ENCODE assay signal across 8 cellular contexts in genomic region chr6:87066449-87067288, GRCh38. TPM values are rescaled to one million over a fixed set of nuclear protein-coding genes. Genes with fewer than 3 reads are reported as not detected.
DNase-seq lines count a peak whose midpoint lies in the region; ATAC-seq and TF ChIP-seq lines count a peak whose summit lies in the region.

No MANE protein-coding gene starts in this region.

- H4K20me1 ChIP-seq in mammary epithelial cell (ENCODE audit: insufficient read depth, low read length), result no peaks in the 10 kb centered on the region

- DNase-seq in GM06990 (ENCODE audit: extremely low read depth, insufficient read length), result peak; percentile 12
- DNase-seq in M059J (ENCODE audit: low read depth), result peak; percentile 57
- DNase-seq in RWPE2 (ENCODE audit: low spot score), result no peak
- DNase-seq in mammary epithelial cell, result peak; percentile 39
- peak in 1 of 3 donors; percentile 53 for DNase-seq in right lobe of liver
- DNase-seq in stromal cell of bone marrow (ENCODE audit: low read depth), result peak; percentile 43

- dilution Hi-C loops in mammary epithelial cell (cut with HindIII; ENCODE audit: low sequenced_read_pairs), result no loop called here

- H3K36me3 ChIP-seq in GM06990 (ENCODE audit: control insufficient read depth, insufficient read depth, low read length), result no peaks in the 10 kb centered on the region
- no peaks in the 10 kb centered on the region for H3K36me3 ChIP-seq in RWPE2 (ENCODE audit: low read depth)
- H3K36me3 ChIP-seq in mammary epithelial cell (ENCODE audit: insufficient read depth, low read length), result no peaks in the 10 kb centered on the region
- no peaks in the 10 kb centered on the region for H3K36me3 ChIP-seq in right lobe of liver

- peak overlapping the region; percentile 53 for H3K4me2 ChIP-seq in mammary epithelial cell (ENCODE audit: insufficient read depth, low read depth, low read length)

- H3K4me1 ChIP-seq in RWPE2 (ENCODE audit: insufficient read depth, poor library complexity, severe bottlenecking) (no peaks in the 10 kb centered on the region), mammary epithelial cell (ENCODE audit: insufficient read depth, low read length) (no peaks in the 10 kb centered on the region), right lobe of liver (peaks cover 0 to 6% (median 0%) of the 10 kb centered on the region in 4 donors)

- no peak for TF ChIP-seq POLR2A in right lobe of liver (IDR thresholded peaks at IDR 0.05)

- H3K27me3 ChIP-seq in GM06990 (replicated peaks; ENCODE audit: control insufficient read depth, insufficient read depth, low read length) (no peaks in the 10 kb centered on the region), RWPE2 (ENCODE audit: insufficient read depth, poor library complexity, severe bottlenecking) (no peaks in the 10 kb centered on the region), mammary epithelial cell (ENCODE audit: insufficient read depth, low read length) (peaks cover 3% of the 10 kb centered on the region), right lobe of liver (no peaks in the 10 kb centered on the region)

- in situ Hi-C loops in mammary epithelial cell (cut with MboI; ENCODE audit: low sequenced_read_pairs in 2 of 2), result loop anchor here in 1 of 2 donors (10.0 kb wide), 1 partner anchor 168 kb away; no protein-coding TSS in a partner anchor

- H3K9ac ChIP-seq in mammary epithelial cell (ENCODE audit: insufficient read depth, low read length), result no peak overlapping the region

- intact Hi-C loops in mammary epithelial cell (cut with micrococcal nuclease), result loop anchor here (1.0 to 10.0 kb wide), 6 partner anchors 73 to 1428 kb away; no protein-coding TSS in a partner anchor
- intact Hi-C loops in right lobe of liver (cut with DNase I), result no loop called here

- H3K27ac ChIP-seq in 22Rv1 (no peak overlapping the region), RWPE2 (ENCODE audit: poor library complexity, severe bottlenecking) (no peak overlapping the region), mammary epithelial cell (ENCODE audit: insufficient read depth, low read depth, low read length) (no peak overlapping the region), right lobe of liver (peak overlapping the region in 1 of 3 donors; percentile 24)

- BruUV-seq in mammary epithelial cell (replicated peaks; lab: Mats Ljungman, UMichigan), result no TSS peak

- no peaks in the 10 kb centered on the region for H3K9me3 ChIP-seq in RWPE2 (ENCODE audit: severe bottlenecking)
- no peaks in the 10 kb centered on the region for H3K9me3 ChIP-seq in mammary epithelial cell (replicated peaks; ENCODE audit: insufficient read depth, low read length)
- no peaks in the 10 kb centered on the region for H3K9me3 ChIP-seq in right lobe of liver

- H2AFZ ChIP-seq in mammary epithelial cell (ENCODE audit: low read depth, low read length), result peak overlapping the region; percentile 56

- WGBS in mammary epithelial cell (ENCODE audit: low coverage, missing lambda C conversion rate), result 7% methylated on average over 7 of the region's 7 CpGs
- WGBS in right lobe of liver (ENCODE audit: insufficient coverage, low coverage, low lambda C conversion rate, missing lambda C conversion rate), result 9% methylated on average over 7 of the region's 7 CpGs

- H3K79me2 ChIP-seq in mammary epithelial cell (ENCODE audit: insufficient read depth, low read length), result no peaks in the 10 kb centered on the region

- CTCF ChIA-PET in mammary epithelial cell (lab: Charles Lee; ENCODE audit: low non-redundant PET), result interaction anchor here (1.0 kb wide), 1 partner anchor 72 kb away, joined by 4 read pairs; no protein-coding TSS in a partner anchor

- H3K4me3 ChIP-seq in GM06990 (replicated peaks; ENCODE audit: low read depth, low read length) (peak overlapping the region; percentile 43; the same call in 1 of the 2 replicates), RWPE2 (ENCODE audit: severe bottlenecking) (no peak overlapping the region), mammary epithelial cell (replicated peaks in 1 of 3; ENCODE audit: insufficient read depth in 1 of 3, low read depth in 2 of 3, low read length in 3 of 3) (peak overlapping the region in 1 of 3 experiments; percentile 25), right lobe of liver (peak overlapping the region in 2 of 3 donors; percentile 46 to 52)

- TF ChIP-seq CTCF in 22Rv1 (IDR thresholded peaks at IDR 0.05) (peak; percentile 71), GM06990 (IDR thresholded peaks at IDR 0.05; ENCODE audit: insufficient read depth, low read length, poor library complexity, severe bottlenecking) (peak; percentile 61), RWPE2 (IDR thresholded peaks at IDR 0.05; ENCODE audit: poor library complexity, severe bottlenecking) (peak; percentile 79), mammary epithelial cell (conservative IDR thresholded peaks at IDR 0.05 in 1 of 2, IDR thresholded peaks at IDR 0.05 in 1 of 2; ENCODE audit: extremely low read depth in 1 of 2, insufficient read depth in 1 of 2, low read depth in 1 of 2, low read length in 2 of 2) (peak; percentile 40 to 65), right lobe of liver (IDR thresholded peaks at IDR 0.05) (peak; percentile 51 to 58 (median 56))

- ATAC-seq in RWPE2 (ENCODE audit: low read depth), result no peak
- ATAC-seq in right lobe of liver, result peak; percentile 82 to 93 (median 87)
- ATAC-seq in HG03135 (IDR thresholded peaks at IDR 0.05; ENCODE audit: unreplicated experiment), result no peak

RNA-seq across cellular contexts. Expression of gene CGA, which starts 28.2 kb away (rescaled TPM):
- 22.8 and 26.6 TPM in 2 replicates for total RNA-seq in M059J (2014; rRNA removed; shearing (Covaris generic))
- total RNA-seq in mammary epithelial cell (not detected), right lobe of liver (not detected)
- not detected for polyA plus RNA-seq in mammary epithelial cell
- polyA minus RNA-seq in mammary epithelial cell, result not detected

Comparison
In these comparisons a context has a peak if more than half of its experiments do, and no peak if none do; other contexts are left out.
1. ATAC-seq: peak in right lobe of liver (4 of 4); none in RWPE2 (single experiment) and HG03135 (single experiment).
2. RNA of gene CGA, which starts 28.2 kb away (total RNA-seq): 22.8 to 26.6 TPM in M059J; not detected in mammary epithelial cell and not detected in right lobe of liver; every median in the first group is over 10 times any median in the second.
3. Peak in every context shown above with its lines, with median percentiles within 50 percentile points of each other: CTCF ChIP-seq.